11 cellular contexts compared by ENCODE assay signal in genomic region chr15:63983071-63983711, GRCh38.
A peak's percentile ranks its signal among the peaks of the same experiment; 100 is the strongest.
DNase-seq lines count a peak whose midpoint lies in the region; TF ChIP-seq lines count a peak whose summit lies in the region.
"Had no signal": no experiment of that assay in that cellular context is flagged by ENCODE, and none has a peak within 500 bp of the region (broad histone marks: within the 10 kb centered on the region; RNA-seq: fewer than 3 reads in every experiment).

No MANE protein-coding gene starts in this region.

- no peaks in the 10 kb centered on the region for H3K27me3 Mint-ChIP-seq in neural crest cell (ENCODE audit: low read depth)

- no peaks in the 10 kb centered on the region for H3K36me3 Mint-ChIP-seq in neural crest cell (ENCODE audit: low read depth)
- H3K36me3 Mint-ChIP-seq: CD8-positive, alpha-beta T cell had no signal

- H3K27ac Mint-ChIP-seq in neural crest cell (ENCODE audit: unreplicated experiment), result peak overlapping the region; percentile 85
- H3K27ac Mint-ChIP-seq: CD8-positive, alpha-beta T cell; T-helper 1 cell treated with Interleukin-12 subunit alpha and Interleukin-12 subunit beta and Interleukin-4 antibody, amounts not matched to agents 30 μg/mL and 1 μg/mL, for 36 hours had no signal

- no peaks in the 10 kb centered on the region for H3K9me3 Mint-ChIP-seq in neural crest cell
- H3K9me3 Mint-ChIP-seq: CD8-positive, alpha-beta T cell; T-helper 1 cell treated with Interleukin-12 subunit alpha and Interleukin-12 subunit beta and Interleukin-4 antibody, amounts not matched to agents 30 μg/mL and 1 μg/mL, for 36 hours had no signal

- peak; percentile 81 for DNase-seq in DMS 273 (lab: John Stamatoyannopoulos, UW; ENCODE audit: unreplicated experiment)
- DNase-seq in Kasumi-1 (lab: John Stamatoyannopoulos, UW), result peak; percentile 53 to 60
- peak; percentile 68 for DNase-seq in dermis blood vessel endothelial cell
- DNase-seq in neural crest cell (ENCODE audit: low read depth, low spot score), result peak; percentile 18
- DNase-seq in NCI-H446 treated with DMSO at 0.1 percent for 48 hours (lab: John Stamatoyannopoulos, UW), result no peak
- DNase-seq in globus pallidus (ENCODE audit: low spot score), result no peak
- no peak for DNase-seq in inferior parietal cortex (ENCODE audit: extremely low spot score)
- no peak for DNase-seq in NOMO-1 treated with DMSO at 0.1 percent for 48 hours (lab: John Stamatoyannopoulos, UW; ENCODE audit: unreplicated experiment)
- DNase-seq: NCI-H510A treated with DMSO at 0.1 percent for 48 hours had no signal

- TF ChIP-seq CTCF in neural crest cell (conservative IDR thresholded peaks at IDR 0.05), result no peak

- H3K4me1 Mint-ChIP-seq in neural crest cell, result peaks cover 33% of the 10 kb centered on the region

- H3K4me3 Mint-ChIP-seq in neural crest cell, result peak overlapping the region; percentile 22
- H3K4me3 Mint-ChIP-seq: CD8-positive, alpha-beta T cell; T-helper 1 cell treated with Interleukin-12 subunit alpha and Interleukin-12 subunit beta and Interleukin-4 antibody, amounts not matched to agents 30 μg/mL and 1 μg/mL, for 36 hours had no signal

Comparison
In these comparisons a context has a peak if more than half of its experiments do, and no peak if none do; other contexts are left out.
1. DNase-seq: peak in DMS 273 (single experiment), Kasumi-1 (2 of 2), dermis blood vessel endothelial cell (single experiment) and neural crest cell (single experiment); none in NCI-H446 treated with DMSO at 0.1 percent for 48 hours (single experiment), globus pallidus (single experiment), inferior parietal cortex (single experiment) and NOMO-1 treated with DMSO at 0.1 percent for 48 hours (single experiment).